In genomic region chr22:41842996-41843970, GRCh38 we compare ENCODE assay signal across 1 cellular context.
TF ChIP-seq lines count a peak whose summit lies in the region.

No MANE protein-coding gene starts in this region.

TF ChIP-seq in H1, 55 proteins besides CTCF, POLR2A, EP300 and RAD21:
- TF ChIP-seq POLR2AphosphoS5 (IDR thresholded peaks at IDR 0.05; ENCODE audit: low read depth, low read length) (0 out of 2 replicates have a peak, but pooled peaks have one; percentile 24), CREB1 (IDR thresholded peaks at IDR 0.05) (no peak), TAF1 (IDR thresholded peaks at IDR 0.05; ENCODE audit: low read depth, low read length) (no peak), RFX5 (IDR thresholded peaks at IDR 0.05; ENCODE audit: borderline replicate concordance, low read depth, low read length) (no peak), TAF7 (optimal IDR thresholded peaks at IDR 0.05; ENCODE audit: borderline replicate concordance, low read depth, low read length) (no peak), KDM1A (IDR thresholded peaks at IDR 0.05; ENCODE audit: borderline replicate concordance, low read length) (no peak), POU5F1 (IDR thresholded peaks at IDR 0.05; ENCODE audit: low read depth, low read length) (no peak), SP2 (IDR thresholded peaks at IDR 0.05; ENCODE audit: low read length) (no peak)
